19 cellular contexts compared by ENCODE assay signal in genomic region chr2:112152476-112153178, GRCh38. TPM values are rescaled to one million over a fixed set of nuclear protein-coding genes. Genes with fewer than 3 reads are reported as not detected.
DNase-seq lines count a peak whose midpoint lies in the region; ATAC-seq and TF ChIP-seq lines count a peak whose summit lies in the region.
"Had no signal": no experiment of that assay in that cellular context is flagged by ENCODE, and none has a peak within 500 bp of the region (broad histone marks: within the 10 kb centered on the region; RNA-seq: fewer than 3 reads in every experiment).

No MANE protein-coding gene starts in this region.

- no peak overlapping the region for H2BK12ac ChIP-seq in trophoblast cell (ENCODE audit: low read length)

- CTCF ChIA-PET in activated naive CD4-positive, alpha-beta T cell treated with anti-CD3 and anti-CD28 coated beads, Interleukin-2, amount 10 ng/mL, durations not matched to agents 7 days and 5 days (lab: Charles Lee): no interaction called here

- H3K36me3 ChIP-seq in endodermal cell (ENCODE audit: control insufficient read depth, insufficient read depth, low read length): no peaks in the 10 kb centered on the region
- H3K36me3 ChIP-seq in trophoblast cell (ENCODE audit: control insufficient read depth in 1 of 2, insufficient read depth in 2 of 2, low read length in 2 of 2): peaks cover 0 to 3% of the 10 kb centered on the region in 2 experiments
- H3K36me3 ChIP-seq: lower lobe of right lung, neutrophil had no signal

- no peak overlapping the region for H2AFZ ChIP-seq in trophoblast cell (ENCODE audit: insufficient read depth, low read length, poor library complexity)

- DNase-seq in endodermal cell (peak; percentile 18), trophoblast cell (no peak), ureter (ENCODE audit: low spot score) (peak; percentile 13), left cardiac atrium (no peak)
- no peak for DNase-seq in activated naive CD4-positive, alpha-beta T cell treated with anti-CD3 and anti-CD28 coated beads, Interleukin-2, amount 10 ng/mL, durations not matched to agents 7 days and 5 days
- DNase-seq: activated CD4-positive, CD25-positive, alpha-beta regulatory T cell; DMS79; hippocampal formation; KG1; lower lobe of right lung; NCI-H1930; NCI-H226; NCI-H82; stimulated activated CD4-positive, alpha-beta T cell treated with anti-CD3 and anti-CD28 coated beads, Interleukin-12 subunit alpha, Interleukin-12 subunit beta, amount 100 ng/mL, for 4 hours had no signal

- H3K4me2 ChIP-seq in trophoblast cell (ENCODE audit: low read length): no peak overlapping the region

- H3K4ac ChIP-seq in trophoblast cell (ENCODE audit: low read depth, low read length): no peak overlapping the region

- H3K27me3 ChIP-seq in endodermal cell (ENCODE audit: control insufficient read depth, insufficient read depth, low read length, poor library complexity, severe bottlenecking) (no peaks in the 10 kb centered on the region), trophoblast cell (ENCODE audit: insufficient read depth, low read length) (no peaks in the 10 kb centered on the region)

- ATAC-seq in left cardiac atrium (no peak), GM18511 (IDR thresholded peaks at IDR 0.05; ENCODE audit: unreplicated experiment) (no peak)
- ATAC-seq: HCT116, lower lobe of right lung, Right ventricle myocardium inferior had no signal

- intact Hi-C loops in left cardiac atrium (cut with DNase I): no loop called here

- H3K27ac ChIP-seq in endodermal cell (ENCODE audit: low read depth, low read length) (no peak overlapping the region), trophoblast cell (ENCODE audit: low read depth, low read length) (no peak overlapping the region)
- H3K27ac ChIP-seq: lower lobe of right lung, neutrophil had no signal

- peaks cover 11% of the 10 kb centered on the region for H3K79me1 ChIP-seq in trophoblast cell (ENCODE audit: low read length)

- no peaks in the 10 kb centered on the region for H3K79me2 ChIP-seq in trophoblast cell (ENCODE audit: control insufficient read depth, insufficient read depth, low read length, poor library complexity)

- H3K4me3 Mint-ChIP-seq in IgD-negative memory B cell (no peak overlapping the region), endodermal cell (no peak overlapping the region)
- no peak overlapping the region for H3K4me3 Mint-ChIP-seq in activated naive CD4-positive, alpha-beta T cell treated with anti-CD3 and anti-CD28 coated beads, Interleukin-2, amount 10 ng/mL, durations not matched to agents 7 days and 5 days

- peak overlapping the region; percentile 7 for H2BK120ac ChIP-seq in trophoblast cell (ENCODE audit: insufficient read depth, low read length, poor library complexity)

- no peak overlapping the region for H3K9ac ChIP-seq in endodermal cell (ENCODE audit: extremely low read depth, low read length, poor library complexity, severe bottlenecking)
- no peak overlapping the region for H3K9ac ChIP-seq in trophoblast cell (ENCODE audit: low read length)

- H3K4me1 Mint-ChIP-seq in IgD-negative memory B cell (peaks cover 21 to 29% (median 23%) of the 10 kb centered on the region in 3 donors), endodermal cell (no peaks in the 10 kb centered on the region)
- H3K4me1 Mint-ChIP-seq in activated naive CD4-positive, alpha-beta T cell treated with anti-CD3 and anti-CD28 coated beads, Interleukin-2, amount 10 ng/mL, durations not matched to agents 7 days and 5 days: peaks cover 33% of the 10 kb centered on the region

- no peak overlapping the region for H2BK5ac ChIP-seq in trophoblast cell (ENCODE audit: low read depth, low read length, poor library complexity)

- H3K9me3 ChIP-seq in endodermal cell (ENCODE audit: control insufficient read depth, low read length): no peaks in the 10 kb centered on the region
- peaks cover 2% of the 10 kb centered on the region for H3K9me3 ChIP-seq in trophoblast cell (ENCODE audit: insufficient read depth, low read depth, low read length)
- H3K9me3 ChIP-seq: lower lobe of right lung, neutrophil had no signal

- no peak for TF ChIP-seq CTCF in endodermal cell (conservative IDR thresholded peaks at IDR 0.05)

- H3K23ac ChIP-seq in trophoblast cell (ENCODE audit: low read length): no peak overlapping the region

- H3K27me3 Mint-ChIP-seq in IgD-negative memory B cell (peaks cover 7% of the 10 kb centered on the region), endodermal cell (ENCODE audit: insufficient read depth) (peaks cover 4% of the 10 kb centered on the region)
- peaks cover 24% of the 10 kb centered on the region for H3K27me3 Mint-ChIP-seq in activated naive CD4-positive, alpha-beta T cell treated with anti-CD3 and anti-CD28 coated beads, Interleukin-2, amount 10 ng/mL, durations not matched to agents 7 days and 5 days

- H3K4me3 ChIP-seq in endodermal cell (ENCODE audit: low read length) (no peak overlapping the region), trophoblast cell (ENCODE audit: low read depth, low read length) (no peak overlapping the region)
- H3K4me3 ChIP-seq: lower lobe of right lung had no signal

- H3K4me1 ChIP-seq in endodermal cell (ENCODE audit: control insufficient read depth, insufficient read depth, low read length) (no peaks in the 10 kb centered on the region), trophoblast cell (ENCODE audit: control insufficient read depth in 1 of 2, insufficient read depth in 2 of 2, low read length in 2 of 2) (peaks cover 23 to 26% of the 10 kb centered on the region in 2 experiments)

- H4K91ac ChIP-seq in trophoblast cell (ENCODE audit: low read depth, low read length): no peak overlapping the region

- H3K36me3 Mint-ChIP-seq in IgD-negative memory B cell (no peaks in the 10 kb centered on the region), endodermal cell (ENCODE audit: low read depth) (no peaks in the 10 kb centered on the region)
- H3K36me3 Mint-ChIP-seq in activated naive CD4-positive, alpha-beta T cell treated with anti-CD3 and anti-CD28 coated beads, Interleukin-2, amount 10 ng/mL, durations not matched to agents 7 days and 5 days: peaks cover 1% of the 10 kb centered on the region

- H3K27ac Mint-ChIP-seq in IgD-negative memory B cell (peak overlapping the region in 2 of 3 donors; percentile 14 to 25), endodermal cell (no peak overlapping the region)
- no peak overlapping the region for H3K27ac Mint-ChIP-seq in activated naive CD4-positive, alpha-beta T cell treated with anti-CD3 and anti-CD28 coated beads, Interleukin-2, amount 10 ng/mL, durations not matched to agents 7 days and 5 days

- H3K14ac ChIP-seq in trophoblast cell (ENCODE audit: low read length): no peak overlapping the region

- no peak overlapping the region for H4K8ac ChIP-seq in trophoblast cell (ENCODE audit: low read depth, low read length)

- H2AK5ac ChIP-seq in trophoblast cell (ENCODE audit: low read length): no peak overlapping the region

- no peak overlapping the region for H4K12ac ChIP-seq in trophoblast cell (ENCODE audit: low read depth, low read length)

- H3K9me3 Mint-ChIP-seq in IgD-negative memory B cell (no peaks in the 10 kb centered on the region), endodermal cell (no peaks in the 10 kb centered on the region)
- no peaks in the 10 kb centered on the region for H3K9me3 Mint-ChIP-seq in activated naive CD4-positive, alpha-beta T cell treated with anti-CD3 and anti-CD28 coated beads, Interleukin-2, amount 10 ng/mL, durations not matched to agents 7 days and 5 days

- no peak overlapping the region for H3K18ac ChIP-seq in trophoblast cell (ENCODE audit: low read length)

- WGBS in endodermal cell (ENCODE audit: insufficient coverage in 1 of 2, insufficient read length in 1 of 2), 2 experiments: 88 to 93% methylated on average over 7 to 9 of the region's 10 CpGs
- WGBS in trophoblast cell (ENCODE audit: extremely low coverage, insufficient coverage, insufficient read length): no CpG with 5 or more reads among the region's 10 CpGs

RNA-seq across cellular contexts. Expression of gene FBLN7, which starts 14.4 kb away (rescaled TPM):
- 0.20 TPM for polyA plus RNA-seq in IgD-negative memory B cell
- total RNA-seq in endodermal cell (1 to 10 TPM; 4.0 to 8.7 TPM), ureter (8.9 TPM), left cardiac atrium (1 to 10 TPM; 1.1 to 2.3 TPM)
- polyA plus RNA-seq in endodermal cell (2013, experiment 1 of 2): 16.0 TPM
- polyA plus RNA-seq in endodermal cell (2013, experiment 2 of 2): 13.9 TPM
- 2.7 TPM in 2 replicates for polyA plus RNA-seq in trophoblast cell (2013)

Comparison
In these comparisons a context has a peak if more than half of its experiments do, and no peak if none do; other contexts are left out.
1. H3K27ac Mint-ChIP-seq: peak in IgD-negative memory B cell (2 of 3); none in endodermal cell (single experiment) and activated naive CD4-positive, alpha-beta T cell treated with anti-CD3 and anti-CD28 coated beads, Interleukin-2, amount 10 ng/mL, durations not matched to agents 7 days and 5 days (single experiment).
2. DNase-seq: peak in endodermal cell (single experiment) and ureter (single experiment); none in trophoblast cell (0 of 2), left cardiac atrium (single experiment) and activated naive CD4-positive, alpha-beta T cell treated with anti-CD3 and anti-CD28 coated beads, Interleukin-2, amount 10 ng/mL, durations not matched to agents 7 days and 5 days (single experiment).